ENCODE assay signal across 28 cellular contexts in genomic region chr4:23871420-23871819, GRCh38. TPM values are rescaled to one million over a fixed set of nuclear protein-coding genes. Genes with fewer than 3 reads are reported as not detected.
"Had no signal": no experiment of that assay in that cellular context is flagged by ENCODE, and none has a peak within 500 bp of the region (broad histone marks: within the 10 kb centered on the region; RNA-seq: fewer than 3 reads in every experiment).

No MANE protein-coding gene starts in this region.

- H3K27ac ChIP-seq: KMS-11, WERI-Rb-1 had no signal

- H3K36me3 ChIP-seq: WERI-Rb-1 had no signal

- DNase-seq: activated CD4-positive, alpha-beta memory T cell treated with anti-CD3 and anti-CD28 coated beads, Interleukin-2, amount 10 ng/mL, durations not matched to agents 7 days and 5 days; activated CD4-positive, alpha-beta T cell treated with anti-CD3 and anti-CD28 coated beads for 1 hour; activated CD4-positive, alpha-beta T cell treated with anti-CD3 and anti-CD28 coated beads for 48 hours; activated CD4-positive, CD25-positive, alpha-beta regulatory T cell; activated CD8-positive, alpha-beta memory T cell treated with anti-CD3 and anti-CD28 coated beads for 24 hours; activated CD8-positive, alpha-beta memory T cell treated with anti-CD3 and anti-CD28 coated beads, Interleukin-2, amount 10 ng/mL, durations not matched to agents 7 days and 5 days; activated CD8-positive, alpha-beta memory T cell treated with anti-CD3 and anti-CD28 coated beads, Interleukin-2, amount 50 U/mL, for 48 hours; activated effector memory CD4-positive, alpha-beta T cell treated with Interleukin-2 at 50 U/mL for 16 hours; activated naive CD4-positive, alpha-beta T cell treated with anti-CD3 and anti-CD28 coated beads, Interleukin-2, amount 10 ng/mL, durations not matched to agents 7 days and 5 days; activated naive CD8-positive, alpha-beta T cell treated with anti-CD3 and anti-CD28 coated beads, Interleukin-2, amount 50 U/mL, for 24 hours; activated T-cell treated with anti-CD3 and anti-CD28 coated beads, Interleukin-2, amount 50 U/mL, for 48 hours; anterior cingulate cortex; MM.1S; MV-4-11; NCI-H1092; NCI-H1436 treated with DMSO at 0.1 percent for 48 hours; NCI-H1694 treated with DMSO at 0.1 percent for 48 hours; NCI-H2029; NCI-H345; NCI-H524 treated with DMSO at 0.1 percent for 48 hours; SIG-M5; T-helper 1 cell; T-helper 2 cell; T1000 had no signal

- H3K9ac ChIP-seq: KMS-11 had no signal

- ATAC-seq: activated CD8-positive, alpha-beta memory T cell treated with anti-CD3 and anti-CD28 coated beads, Interleukin-2, amount 10 ng/mL, durations not matched to agents 7 days and 5 days; activated naive CD8-positive, alpha-beta T cell treated with anti-CD3 and anti-CD28 coated beads, Interleukin-2, amount 50 U/mL, for 24 hours; Panc1; SK-N-SH treated with all-trans-retinoic acid at 6 μM for 48 hours had no signal

- H3K4me2 ChIP-seq: KMS-11 had no signal

RNA-seq across cellular contexts. Expression of gene PPARGC1A, which starts 18.4 kb away (rescaled TPM):
- total RNA-seq: activated CD4-positive, alpha-beta memory T cell treated with anti-CD3 and anti-CD28 coated beads, Interleukin-2, amount 10 ng/mL, durations not matched to agents 7 days and 5 days; activated CD8-positive, alpha-beta memory T cell treated with anti-CD3 and anti-CD28 coated beads, Interleukin-2, amount 10 ng/mL, durations not matched to agents 7 days and 5 days had no signal
